ENCODE assay signal across 8 cellular contexts in the genomic region with DNA sequence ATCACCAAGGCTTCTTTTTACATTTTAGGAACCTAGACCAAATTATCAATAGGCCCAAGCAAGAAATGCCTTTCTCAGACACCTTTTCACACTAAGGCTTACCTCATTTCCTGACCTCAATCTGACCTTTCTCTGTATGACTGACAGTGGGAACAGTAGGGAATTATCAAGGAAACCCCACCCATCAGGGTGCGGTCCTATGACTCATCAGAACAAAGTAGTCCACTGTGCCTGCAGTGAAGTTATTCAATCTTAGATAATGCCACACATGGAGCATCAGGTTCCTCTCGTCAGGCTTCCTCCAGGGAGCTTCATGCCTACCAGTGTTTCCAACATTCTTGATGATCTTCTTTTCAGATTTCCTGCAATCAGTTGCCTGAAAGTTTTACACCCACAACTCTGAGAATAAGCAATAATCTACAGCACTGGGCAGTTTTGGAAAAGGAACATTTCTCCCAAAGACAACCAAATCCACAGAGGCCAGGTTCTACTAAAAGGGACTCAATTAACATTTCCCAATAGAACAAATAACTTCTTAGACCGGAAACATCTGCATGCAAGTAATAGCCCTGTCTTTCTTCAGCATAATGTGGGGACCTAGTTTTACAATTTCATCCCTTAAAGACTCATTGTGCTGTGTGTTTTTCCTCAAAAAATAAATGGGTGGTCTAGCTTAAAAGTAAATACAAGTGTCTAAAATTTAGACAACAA. TPM values are rescaled to one million over a fixed set of nuclear protein-coding genes. Genes with fewer than 3 reads are reported as not detected.
DNase-seq lines count a peak whose midpoint lies in the region; ATAC-seq and TF ChIP-seq lines count a peak whose summit lies in the region.

No MANE protein-coding gene starts in this region.

- H3K4me3 ChIP-seq in body of pancreas (no peak overlapping the region), spleen (no peak overlapping the region)

- no peaks in the 10 kb centered on the region for H3K9me3 ChIP-seq in body of pancreas
- no peaks in the 10 kb centered on the region for H3K9me3 ChIP-seq in spleen

- ATAC-seq in GM18499 (IDR thresholded peaks at IDR 0.05; ENCODE audit: insufficient read depth, unreplicated experiment) (peak; percentile 95), GM21515 (IDR thresholded peaks at IDR 0.05; ENCODE audit: unreplicated experiment) (peak; percentile 90), HG03558 (IDR thresholded peaks at IDR 0.05; ENCODE audit: extremely low read depth, unreplicated experiment) (peak; percentile 79), body of pancreas (peak; percentile 52)

- TF ChIP-seq CTCF in body of pancreas (IDR thresholded peaks at IDR 0.05) (no peak), spleen (IDR thresholded peaks at IDR 0.05 in 8 of 11, conservative IDR thresholded peaks at IDR 0.05 in 3 of 11) (no peak)

- H3K27me3 ChIP-seq in body of pancreas (no peaks in the 10 kb centered on the region), spleen (replicated peaks in 1 of 7) (no peaks in the 10 kb centered on the region)

- no peak for TF ChIP-seq POLR2A in body of pancreas (IDR thresholded peaks at IDR 0.05)
- no peak for TF ChIP-seq POLR2A in spleen (IDR thresholded peaks at IDR 0.05)

- 50 to 55% methylated on average over 3 of the region's 3 CpGs for WGBS in body of pancreas, 2 donors
- 49 to 69% (median 54%) methylated on average over 3 of the region's 3 CpGs for whole genome bisulfite sequencing in spleen, 5 donors

- H3K4me1 ChIP-seq in body of pancreas, result no peaks in the 10 kb centered on the region
- no peaks in the 10 kb centered on the region for H3K4me1 ChIP-seq in spleen

- H3K36me3 ChIP-seq in body of pancreas (replicated peaks in 1 of 2; ENCODE audit: insufficient read depth in 1 of 2, low read depth in 2 of 2) (no peaks in the 10 kb centered on the region), spleen (no peaks in the 10 kb centered on the region)

- intact Hi-C loops in body of pancreas (cut with DNase I) (no loop called here), spleen (cut with DNase I; ENCODE audit: low total_unique reads) (no loop called here)

- H3K27ac ChIP-seq in body of pancreas (no peak overlapping the region), spleen (no peak overlapping the region)

- peak in 1 of 4 donors; percentile 22 for DNase-seq in body of pancreas
- peak; percentile 78 for DNase-seq in renal cortical epithelial cell (ENCODE audit: low read depth)
- no peak for DNase-seq in cerebellar nuclear complex (lab: John Stamatoyannopoulos, UW)
- no peak for DNase-seq in spleen
- DNase-seq in activated CD4-positive, alpha-beta T cell treated with anti-CD3 and anti-CD28 coated beads for 1 hour, result no peak

RNA-seq across cellular contexts. Expression of a gene that starts 35.9 kb away (rescaled TPM):
- 10 to 100 TPM; 10.4 to 20.1 TPM for total RNA-seq in body of pancreas
- 4.7 and 11.1 TPM in 2 replicates for total RNA-seq in renal cortical epithelial cell
- total RNA-seq in spleen, result 1 to 10 TPM; 2.7 to 8.5 (median 6.3) TPM
- 1 to 10 TPM in 2 of 3 donors, under 1 TPM in 1; 0.74 to 1.5 (median 1.4) TPM for polyA plus RNA-seq in spleen
